Comparison of ENCODE assay signal across 8 cellular contexts in the genomic region with DNA sequence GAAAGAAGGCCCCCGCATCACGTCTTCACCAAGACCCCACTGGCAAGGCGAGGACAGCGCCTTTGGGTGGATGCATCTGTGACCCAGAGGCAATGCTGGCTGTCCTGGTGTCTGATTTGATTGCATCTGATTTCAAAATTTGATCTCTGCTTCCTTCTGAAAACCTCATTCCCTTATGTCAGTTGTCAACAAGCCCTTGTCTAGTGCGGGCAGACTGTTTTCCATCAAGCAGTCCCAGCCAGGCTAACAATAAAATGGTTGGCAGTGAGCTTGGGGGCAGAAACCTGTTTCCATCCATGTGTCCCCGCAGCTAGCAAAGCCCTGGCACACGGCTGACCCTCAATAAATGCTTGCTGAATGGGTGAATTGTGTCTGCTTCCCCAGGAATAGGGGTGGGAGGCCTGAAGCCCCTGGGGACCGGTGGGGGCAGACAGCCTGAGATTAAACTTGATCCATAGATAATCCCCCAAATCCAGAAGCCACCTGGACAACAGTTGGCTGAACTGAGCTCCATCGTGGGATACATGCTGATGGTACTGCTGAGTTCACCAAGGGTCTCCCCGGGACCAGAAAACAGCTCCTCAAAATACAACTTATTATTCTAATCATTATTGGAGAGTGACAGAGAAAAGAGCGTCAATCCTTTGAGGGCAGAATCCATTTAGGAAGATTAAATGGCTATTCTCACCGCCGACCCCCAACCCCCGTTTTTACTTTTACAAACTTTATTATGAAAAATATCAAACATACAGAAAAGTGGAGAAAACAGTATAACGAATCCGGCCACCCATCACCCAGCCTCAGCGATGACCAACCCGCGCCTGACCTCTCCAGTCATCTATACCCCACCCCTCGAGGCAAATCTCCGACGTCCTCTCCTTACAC. TPM values are rescaled to one million over a fixed set of nuclear protein-coding genes. Genes with fewer than 3 reads are reported as not detected.
DNase-seq lines count a peak whose midpoint lies in the region; ATAC-seq and TF ChIP-seq lines count a peak whose summit lies in the region.

No MANE protein-coding gene starts in this region.

- H3K36me3 ChIP-seq in DND-41 (ENCODE audit: insufficient read depth, low read length) (no peaks in the 10 kb centered on the region), PC-9 (ENCODE audit: low read depth) (peaks cover 27% of the 10 kb centered on the region), ectodermal cell (ENCODE audit: control insufficient read depth, insufficient read depth, low read length) (no peaks in the 10 kb centered on the region), neural cell (ENCODE audit: insufficient read depth, low read length) (no peaks in the 10 kb centered on the region)

- H3K27me3 ChIP-seq in DND-41 (ENCODE audit: insufficient read depth, low read length, poor library complexity) (no peaks in the 10 kb centered on the region), PC-9 (ENCODE audit: insufficient read depth, low read depth) (no peaks in the 10 kb centered on the region), ectodermal cell (ENCODE audit: control insufficient read depth, insufficient read depth, low read length, poor library complexity, severe bottlenecking) (peaks cover 55% of the 10 kb centered on the region), neural cell (ENCODE audit: insufficient read depth, low read depth, low read length) (peaks cover 50% of the 10 kb centered on the region)

- TF ChIP-seq EP300 in neural cell (conservative IDR thresholded peaks at IDR 0.05; ENCODE audit: poor library complexity, severe bottlenecking) = no peak

- POLR2A ChIA-PET in PC-9 (lab: Charles Lee; ENCODE audit: unreplicated experiment) = interaction anchor here (0.7 to 1.2 kb wide), 3 partner anchors 9 to 332 kb away, joined by 4 to 6 read pairs (median 6); no protein-coding TSS in a partner anchor

- WGBS in ectodermal cell, 2 experiments = 14 to 15% methylated on average over 21 to 22 of the region's 22 CpGs

- TF ChIP-seq CTCF in DND-41 (IDR thresholded peaks at IDR 0.05; ENCODE audit: borderline replicate concordance, extremely low read depth, low read length, poor library complexity, severe bottlenecking) = no peak
- TF ChIP-seq CTCF in PC-9 (conservative IDR thresholded peaks at IDR 0.05) = no peak
- no peak for TF ChIP-seq CTCF in neural cell (IDR thresholded peaks at IDR 0.05; ENCODE audit: poor library complexity, severe bottlenecking)

- no peaks in the 10 kb centered on the region for H3K9me2 ChIP-seq in PC-9 (ENCODE audit: insufficient read depth)
- H3K9me2 ChIP-seq in neural cell (ENCODE audit: insufficient read depth, low read length) = no peaks in the 10 kb centered on the region

- H3F3A ChIP-seq in PC-9 (ENCODE audit: insufficient read depth, low read depth) (peaks cover 56% of the 10 kb centered on the region), neural cell (ENCODE audit: insufficient read depth, low read length, poor library complexity, severe bottlenecking) (no peaks in the 10 kb centered on the region)

- H3K79me2 ChIP-seq in DND-41 (ENCODE audit: insufficient read depth, low read length) (peaks cover 6% of the 10 kb centered on the region; the same call in 1 of the 2 replicates), PC-9 (ENCODE audit: low read depth) (peaks cover 76% of the 10 kb centered on the region), neural cell (replicated peaks; ENCODE audit: insufficient read depth, low read length) (no peaks in the 10 kb centered on the region)

- H3K27ac ChIP-seq in DND-41 (ENCODE audit: low read length) (peak overlapping the region; percentile 73), PC-9 (peak overlapping the region; percentile 87), ectodermal cell (ENCODE audit: insufficient read depth, low read depth, low read length, poor library complexity, severe bottlenecking) (no peak overlapping the region), neural cell (ENCODE audit: low read length) (peak overlapping the region; percentile 44)

- H4K20me1 ChIP-seq in DND-41 (ENCODE audit: insufficient read depth, low read length) (peaks cover 24% of the 10 kb centered on the region), PC-9 (ENCODE audit: insufficient read depth) (peaks cover 34% of the 10 kb centered on the region), neural cell (ENCODE audit: insufficient read depth) (no peaks in the 10 kb centered on the region)

- H3K4me3 ChIP-seq in DND-41 (ENCODE audit: low read depth in 1 of 2, low read length in 2 of 2) (peak overlapping the region; percentile 70 to 87), PC-9 (peak overlapping the region; percentile 98), ectodermal cell (ENCODE audit: insufficient read depth, low read depth, low read length) (peak overlapping the region; percentile 68), neural cell (ENCODE audit: low read length) (peak overlapping the region; percentile 86)

- H3K9ac ChIP-seq in DND-41 (ENCODE audit: low read depth, low read length) (peak overlapping the region; percentile 86), neural cell (ENCODE audit: low read length) (peak overlapping the region; percentile 82)

- peaks cover 45% of the 10 kb centered on the region for H3K4me1 ChIP-seq in DND-41 (ENCODE audit: insufficient read depth, low read length)
- H3K4me1 ChIP-seq in PC-9 (replicated peaks; ENCODE audit: insufficient read depth) = peaks cover 17% of the 10 kb centered on the region
- H3K4me1 ChIP-seq in ectodermal cell (ENCODE audit: control insufficient read depth, insufficient read depth, low read length) = peaks cover 29% of the 10 kb centered on the region

- CTCF ChIA-PET in PC-9 (lab: Charles Lee) = no interaction called here

- BruUV-seq in PC-9 (replicated peaks; lab: Mats Ljungman, UMichigan) = TSS peak; percentile 68

- ATAC-seq in DND-41 (ENCODE audit: insufficient read depth, low read depth) = no peak
- no peak for ATAC-seq in GM21619 (IDR thresholded peaks at IDR 0.05; ENCODE audit: unreplicated experiment)
- no peak for ATAC-seq in GM18861 (IDR thresholded peaks at IDR 0.05; ENCODE audit: unreplicated experiment)
- no peak for ATAC-seq in HG02623 (IDR thresholded peaks at IDR 0.05; ENCODE audit: unreplicated experiment)

- no peaks in the 10 kb centered on the region for H3K9me3 ChIP-seq in DND-41 (ENCODE audit: insufficient read depth, low read length, severe bottlenecking)
- H3K9me3 ChIP-seq in PC-9 (ENCODE audit: insufficient read depth, low read depth) = no peaks in the 10 kb centered on the region
- H3K9me3 ChIP-seq in ectodermal cell (ENCODE audit: control insufficient read depth, low read length) = no peaks in the 10 kb centered on the region
- H3K9me3 ChIP-seq in neural cell (ENCODE audit: low read length) = no peaks in the 10 kb centered on the region

- H3K4me2 ChIP-seq in DND-41 (ENCODE audit: insufficient read depth, low read length) (peak overlapping the region; percentile 75), PC-9 (peak overlapping the region; percentile 94), neural cell (ENCODE audit: low read length) (peak overlapping the region; percentile 2)

- H2AFZ ChIP-seq in DND-41 (ENCODE audit: low read depth, low read length) (peak overlapping the region; percentile 74), PC-9 (no peak overlapping the region), neural cell (ENCODE audit: low read depth, low read length) (no peak overlapping the region)

- intact Hi-C loops in PC-9 (cut with micrococcal nuclease; ENCODE audit: unreplicated experiment) = loop anchor here (1.0 to 5.0 kb wide), 6 partner anchors 40 to 185 kb away; no protein-coding TSS in a partner anchor

- no peak for TF ChIP-seq RAD21 in neural cell (conservative IDR thresholded peaks at IDR 0.05)

- DNase-seq in DND-41 (no peak), PC-9 (no peak)
- DNase-seq in effector CD8-positive, alpha-beta T cell (lab: John Stamatoyannopoulos, UW) = no peak

TF ChIP-seq in neural cell, 6 proteins besides CTCF, POLR2A, EP300 and RAD21:
- no peak for TF ChIP-seq EZH2 (IDR thresholded peaks at IDR 0.05; ENCODE audit: borderline replicate concordance, insufficient read depth, low read length, poor library complexity, severe bottlenecking)
- TF ChIP-seq, protein P1, sequence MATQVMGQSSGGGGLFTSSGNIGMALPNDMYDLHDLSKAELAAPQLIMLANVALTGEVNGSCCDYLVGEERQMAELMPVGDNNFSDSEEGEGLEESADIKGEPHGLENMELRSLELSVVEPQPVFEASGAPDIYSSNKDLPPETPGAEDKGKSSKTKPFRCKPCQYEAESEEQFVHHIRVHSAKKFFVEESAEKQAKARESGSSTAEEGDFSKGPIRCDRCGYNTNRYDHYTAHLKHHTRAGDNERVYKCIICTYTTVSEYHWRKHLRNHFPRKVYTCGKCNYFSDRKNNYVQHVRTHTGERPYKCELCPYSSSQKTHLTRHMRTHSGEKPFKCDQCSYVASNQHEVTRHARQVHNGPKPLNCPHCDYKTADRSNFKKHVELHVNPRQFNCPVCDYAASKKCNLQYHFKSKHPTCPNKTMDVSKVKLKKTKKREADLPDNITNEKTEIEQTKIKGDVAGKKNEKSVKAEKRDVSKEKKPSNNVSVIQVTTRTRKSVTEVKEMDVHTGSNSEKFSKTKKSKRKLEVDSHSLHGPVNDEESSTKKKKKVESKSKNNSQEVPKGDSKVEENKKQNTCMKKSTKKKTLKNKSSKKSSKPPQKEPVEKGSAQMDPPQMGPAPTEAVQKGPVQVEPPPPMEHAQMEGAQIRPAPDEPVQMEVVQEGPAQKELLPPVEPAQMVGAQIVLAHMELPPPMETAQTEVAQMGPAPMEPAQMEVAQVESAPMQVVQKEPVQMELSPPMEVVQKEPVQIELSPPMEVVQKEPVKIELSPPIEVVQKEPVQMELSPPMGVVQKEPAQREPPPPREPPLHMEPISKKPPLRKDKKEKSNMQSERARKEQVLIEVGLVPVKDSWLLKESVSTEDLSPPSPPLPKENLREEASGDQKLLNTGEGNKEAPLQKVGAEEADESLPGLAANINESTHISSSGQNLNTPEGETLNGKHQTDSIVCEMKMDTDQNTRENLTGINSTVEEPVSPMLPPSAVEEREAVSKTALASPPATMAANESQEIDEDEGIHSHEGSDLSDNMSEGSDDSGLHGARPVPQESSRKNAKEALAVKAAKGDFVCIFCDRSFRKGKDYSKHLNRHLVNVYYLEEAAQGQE (IDR thresholded peaks at IDR 0.05; ENCODE audit: borderline replicate concordance) = no peak
- no peak for TF ChIP-seq SMC3 (conservative IDR thresholded peaks at IDR 0.05; ENCODE audit: poor library complexity)
- TF ChIP-seq POLR2AphosphoS5 (IDR thresholded peaks at IDR 0.05) = no peak
- no peak for TF ChIP-seq TAF1 (IDR thresholded peaks at IDR 0.05; ENCODE audit: low read depth)
- no peak for TF ChIP-seq MXI1 (conservative IDR thresholded peaks at IDR 0.05; ENCODE audit: poor library complexity, severe bottlenecking)

RNA-seq across cellular contexts. Expression of a gene that starts 0.9 kb away (rescaled TPM):
- total RNA-seq in PC-9 (2021) = 14.2 and 19.0 TPM in 2 replicates
- polyA plus RNA-seq in ectodermal cell (2013, experiment 1 of 4) = 5.6 TPM
- 4.2 TPM for polyA plus RNA-seq in ectodermal cell (2013, experiment 2 of 4)
- 3.8 TPM for polyA plus RNA-seq in ectodermal cell (2013, experiment 3 of 4)
- 3.0 TPM for polyA plus RNA-seq in ectodermal cell (2013, experiment 4 of 4)
- polyA plus RNA-seq in neural cell = 1.2 and 2.2 TPM in 2 replicates
- 2.9 and 4.1 TPM in 2 replicates for polyA minus RNA-seq in neural cell

Comparison
In these comparisons a context has a peak if more than half of its experiments do, and no peak if none do; other contexts are left out.
1. H3K4me2 ChIP-seq: peak in every context shown above with its lines; median percentile 94 in PC-9; 75 in DND-41; 2 in neural cell.